In the genomic region with DNA sequence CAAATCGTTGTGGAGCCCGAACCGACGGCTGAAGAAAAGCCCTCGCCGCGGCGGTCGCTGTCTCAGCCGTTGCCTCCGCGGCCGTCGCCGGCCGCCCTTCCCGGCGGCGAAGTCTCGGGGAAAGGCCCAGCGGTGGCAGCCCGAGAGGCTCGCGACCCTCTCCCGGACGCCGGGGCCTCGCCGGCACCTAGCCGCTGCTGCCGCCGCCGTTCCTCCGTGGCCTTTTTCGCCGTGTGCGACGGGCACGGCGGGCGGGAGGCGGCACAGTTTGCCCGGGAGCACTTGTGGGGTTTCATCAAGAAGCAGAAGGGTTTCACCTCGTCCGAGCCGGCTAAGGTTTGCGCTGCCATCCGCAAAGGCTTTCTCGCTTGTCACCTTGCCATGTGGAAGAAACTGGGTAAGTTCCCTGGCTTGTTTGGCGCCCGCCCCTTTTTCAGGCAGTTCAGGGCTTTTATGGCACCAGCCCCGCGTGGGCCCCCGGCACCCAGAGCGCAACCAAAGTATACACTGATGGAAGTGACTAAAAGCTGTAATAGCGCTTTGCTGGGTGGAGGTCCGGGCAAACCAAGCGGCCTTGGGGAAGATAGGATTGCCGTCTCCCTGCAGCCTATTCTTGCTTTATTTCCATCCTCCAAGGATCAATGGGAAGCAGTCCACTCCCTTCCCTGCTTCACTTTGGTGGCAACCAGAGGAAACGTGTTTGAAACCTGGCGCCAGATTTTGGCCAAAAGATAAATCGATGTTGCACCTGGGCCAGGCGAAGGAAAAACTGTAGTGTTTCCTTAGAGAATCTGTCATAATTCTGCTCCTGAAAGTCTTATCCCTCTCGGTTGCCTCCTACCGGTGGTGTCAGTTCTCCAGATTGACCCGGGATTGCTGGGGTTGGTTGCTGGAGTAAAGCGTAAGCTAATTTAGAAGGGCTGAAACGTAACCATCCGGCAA, we compare ENCODE assay signal across 8 cellular contexts. TPM values are rescaled to one million over a fixed set of nuclear protein-coding genes. Genes with fewer than 3 reads are reported as not detected.
DNase-seq lines count a peak whose midpoint lies in the region; ATAC-seq and TF ChIP-seq lines count a peak whose summit lies in the region.

No MANE protein-coding gene starts in this region.

- peak; percentile 86 for TF ChIP-seq CTCF in KMS-11 (conservative IDR thresholded peaks at IDR 0.05; ENCODE audit: low read depth, low read length)
- peak; percentile 85 for TF ChIP-seq CTCF in neural cell (IDR thresholded peaks at IDR 0.05; ENCODE audit: poor library complexity, severe bottlenecking)

- H4K20me1 ChIP-seq in KMS-11 (ENCODE audit: insufficient read depth) (0 out of 2 replicates have a peak, but pooled peaks cover 3% of the 10 kb centered on the region), neural cell (ENCODE audit: insufficient read depth) (no peaks in the 10 kb centered on the region)

- H3K4me2 ChIP-seq in KMS-11 (peak overlapping the region; percentile 62), neural cell (ENCODE audit: low read length) (peak overlapping the region; percentile 20)

- H3K4me3 ChIP-seq in KMS-11 (IDR thresholded peaks at IDR 0.05; ENCODE audit: insufficient read depth, low read depth, low read length) (no peak overlapping the region), neural cell (ENCODE audit: low read length) (peak overlapping the region; percentile 90), stomach smooth muscle (ENCODE audit: low read length in 2 of 2) (peak overlapping the region; percentile 90 to 97)

- TF ChIP-seq RAD21 in neural cell (conservative IDR thresholded peaks at IDR 0.05): no peak

- no peaks in the 10 kb centered on the region for H3K9me2 ChIP-seq in neural cell (ENCODE audit: insufficient read depth, low read length)

- peak overlapping the region; percentile 92 for H2AFZ ChIP-seq in KMS-11 (ENCODE audit: low read depth)
- H2AFZ ChIP-seq in neural cell (ENCODE audit: low read depth, low read length): peak overlapping the region; percentile 89

- no peaks in the 10 kb centered on the region for H3K9me3 ChIP-seq in neural cell (ENCODE audit: low read length)
- no peaks in the 10 kb centered on the region for H3K9me3 ChIP-seq in stomach smooth muscle (ENCODE audit: control insufficient read depth in 2 of 2, low read length in 2 of 2)

- ATAC-seq in GM21717 (IDR thresholded peaks at IDR 0.05; ENCODE audit: unreplicated experiment): peak; percentile 25

- H3F3A ChIP-seq in neural cell (ENCODE audit: insufficient read depth, low read length, poor library complexity, severe bottlenecking): peaks cover 6% of the 10 kb centered on the region

- TF ChIP-seq EP300 in neural cell (conservative IDR thresholded peaks at IDR 0.05; ENCODE audit: poor library complexity, severe bottlenecking): peak; percentile 10

- H3K79me2 ChIP-seq in KMS-11 (ENCODE audit: insufficient read depth, low read depth) (peaks cover 53% of the 10 kb centered on the region), neural cell (replicated peaks; ENCODE audit: insufficient read depth, low read length) (peaks cover 56% of the 10 kb centered on the region)

- peak overlapping the region; percentile 91 for H3K27ac ChIP-seq in KMS-11
- H3K27ac ChIP-seq in neural cell (ENCODE audit: low read length): peak overlapping the region; percentile 96
- H3K27ac ChIP-seq in stomach smooth muscle (ENCODE audit: low read length): peak overlapping the region; percentile 99

- H3K27me3 ChIP-seq in KMS-11 (ENCODE audit: insufficient read depth, low read depth) (no peaks in the 10 kb centered on the region), neural cell (ENCODE audit: insufficient read depth, low read depth, low read length) (no peaks in the 10 kb centered on the region), stomach smooth muscle (ENCODE audit: control insufficient read depth in 1 of 2, insufficient read depth in 2 of 2, low read length in 2 of 2) (no peaks in the 10 kb centered on the region)

- H3K36me3 ChIP-seq in KMS-11 (ENCODE audit: insufficient read depth) (no peaks in the 10 kb centered on the region), neural cell (ENCODE audit: insufficient read depth, low read length) (no peaks in the 10 kb centered on the region), stomach smooth muscle (ENCODE audit: control insufficient read depth in 2 of 2, insufficient read depth in 2 of 2, low read length in 2 of 2) (no peaks in the 10 kb centered on the region)

- DNase-seq in DMS 273 (lab: John Stamatoyannopoulos, UW; ENCODE audit: unreplicated experiment): peak; percentile 95
- DNase-seq in RPMI7951 (ENCODE audit: low read depth): peak; percentile 75
- DNase-seq in activated effector memory CD4-positive, alpha-beta T cell treated with Interleukin-2 at 50 U/mL for 16 hours: peak; percentile 35
- peak; percentile 86 for DNase-seq in fibroblast of the conjunctiva (ENCODE audit: low read depth)

- peaks cover 45% of the 10 kb centered on the region for H3K4me1 ChIP-seq in KMS-11 (ENCODE audit: low read depth, poor library complexity, severe bottlenecking)
- H3K4me1 ChIP-seq in stomach smooth muscle (ENCODE audit: control insufficient read depth, insufficient read depth, low read length): peaks cover 4% of the 10 kb centered on the region

- H3K9ac ChIP-seq in KMS-11 (peak overlapping the region; percentile 93), neural cell (ENCODE audit: low read length) (peak overlapping the region; percentile 91), stomach smooth muscle (ENCODE audit: low read length in 2 of 2) (peak overlapping the region; percentile 71 to 87)

TF ChIP-seq in neural cell, 6 proteins besides CTCF, POLR2A, EP300 and RAD21:
- TF ChIP-seq EZH2 (IDR thresholded peaks at IDR 0.05; ENCODE audit: borderline replicate concordance, insufficient read depth, low read length, poor library complexity, severe bottlenecking) (no peak), POLR2AphosphoS5 (IDR thresholded peaks at IDR 0.05) (peak; percentile 45), SMC3 (conservative IDR thresholded peaks at IDR 0.05; ENCODE audit: poor library complexity) (peak; percentile 40), TAF1 (IDR thresholded peaks at IDR 0.05; ENCODE audit: low read depth) (no peak), MXI1 (conservative IDR thresholded peaks at IDR 0.05; ENCODE audit: poor library complexity, severe bottlenecking) (peak; percentile 32)
- TF ChIP-seq, protein P1, sequence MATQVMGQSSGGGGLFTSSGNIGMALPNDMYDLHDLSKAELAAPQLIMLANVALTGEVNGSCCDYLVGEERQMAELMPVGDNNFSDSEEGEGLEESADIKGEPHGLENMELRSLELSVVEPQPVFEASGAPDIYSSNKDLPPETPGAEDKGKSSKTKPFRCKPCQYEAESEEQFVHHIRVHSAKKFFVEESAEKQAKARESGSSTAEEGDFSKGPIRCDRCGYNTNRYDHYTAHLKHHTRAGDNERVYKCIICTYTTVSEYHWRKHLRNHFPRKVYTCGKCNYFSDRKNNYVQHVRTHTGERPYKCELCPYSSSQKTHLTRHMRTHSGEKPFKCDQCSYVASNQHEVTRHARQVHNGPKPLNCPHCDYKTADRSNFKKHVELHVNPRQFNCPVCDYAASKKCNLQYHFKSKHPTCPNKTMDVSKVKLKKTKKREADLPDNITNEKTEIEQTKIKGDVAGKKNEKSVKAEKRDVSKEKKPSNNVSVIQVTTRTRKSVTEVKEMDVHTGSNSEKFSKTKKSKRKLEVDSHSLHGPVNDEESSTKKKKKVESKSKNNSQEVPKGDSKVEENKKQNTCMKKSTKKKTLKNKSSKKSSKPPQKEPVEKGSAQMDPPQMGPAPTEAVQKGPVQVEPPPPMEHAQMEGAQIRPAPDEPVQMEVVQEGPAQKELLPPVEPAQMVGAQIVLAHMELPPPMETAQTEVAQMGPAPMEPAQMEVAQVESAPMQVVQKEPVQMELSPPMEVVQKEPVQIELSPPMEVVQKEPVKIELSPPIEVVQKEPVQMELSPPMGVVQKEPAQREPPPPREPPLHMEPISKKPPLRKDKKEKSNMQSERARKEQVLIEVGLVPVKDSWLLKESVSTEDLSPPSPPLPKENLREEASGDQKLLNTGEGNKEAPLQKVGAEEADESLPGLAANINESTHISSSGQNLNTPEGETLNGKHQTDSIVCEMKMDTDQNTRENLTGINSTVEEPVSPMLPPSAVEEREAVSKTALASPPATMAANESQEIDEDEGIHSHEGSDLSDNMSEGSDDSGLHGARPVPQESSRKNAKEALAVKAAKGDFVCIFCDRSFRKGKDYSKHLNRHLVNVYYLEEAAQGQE (IDR thresholded peaks at IDR 0.05; ENCODE audit: borderline replicate concordance): peak; percentile 52

RNA-seq across cellular contexts. Expression of a gene that starts 0.8 kb away (rescaled TPM):
- 5.5 and 6.0 TPM in 2 replicates for total RNA-seq in RPMI7951 (2014; rRNA removed; shearing (Covaris generic))
- polyA plus RNA-seq in neural cell: 14.7 and 16.7 TPM in 2 replicates
- 25.6 and 28.5 TPM in 2 replicates for polyA minus RNA-seq in neural cell

Comparison
In these comparisons a context has a peak if more than half of its experiments do, and no peak if none do; other contexts are left out.
1. DNase-seq: peak in every context shown above with its lines; median percentile 95 in DMS 273; 86 in fibroblast of the conjunctiva; 75 in RPMI7951; 35 in activated effector memory CD4-positive, alpha-beta T cell treated with Interleukin-2 at 50 U/mL for 16 hours.